In the genomic region with DNA sequence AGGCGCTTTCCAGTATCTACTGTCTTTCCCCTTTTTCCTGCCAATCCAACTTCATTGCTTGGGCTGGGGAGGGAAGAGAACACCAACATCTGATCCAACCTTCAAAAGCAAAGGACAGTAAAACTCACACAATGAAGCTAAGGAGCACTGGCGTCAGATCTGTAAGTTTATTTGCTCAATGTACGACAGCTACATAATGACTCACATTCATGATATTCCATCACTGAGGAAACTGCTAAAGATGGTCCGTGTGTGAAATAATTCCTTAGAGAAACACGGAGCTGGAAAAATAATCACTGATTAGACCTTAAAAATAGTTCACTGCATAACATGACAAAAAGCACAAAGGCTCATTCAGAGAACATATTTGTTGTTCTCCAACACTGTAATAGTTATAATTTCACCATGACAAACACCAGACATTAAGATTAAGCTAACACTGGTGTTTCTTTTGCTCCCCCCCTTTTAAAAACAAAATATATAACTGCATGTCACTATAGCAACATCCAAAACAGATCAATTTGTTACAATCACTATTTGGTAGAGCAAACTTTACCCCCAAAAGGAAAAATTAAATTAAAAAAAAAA, we compare ENCODE assay signal across 17 cellular contexts. TPM values are rescaled to one million over a fixed set of nuclear protein-coding genes. Genes with fewer than 3 reads are reported as not detected.
A peak's percentile ranks its signal among the peaks of the same experiment; 100 is the strongest.
DNase-seq lines count a peak whose midpoint lies in the region; ATAC-seq, FAIRE-seq and TF ChIP-seq lines count a peak whose summit lies in the region.
"Had no signal": no experiment of that assay in that cellular context is flagged by ENCODE, and none has a peak within 500 bp of the region (broad histone marks: within the 10 kb centered on the region; RNA-seq: fewer than 3 reads in every experiment).

No MANE protein-coding gene starts in this region.

- peaks cover 17% of the 10 kb centered on the region for H3F3A ChIP-seq in Loucy (ENCODE audit: low read depth)

- H3K9ac ChIP-seq in Loucy (ENCODE audit: low read depth, low read length, poor library complexity, severe bottlenecking) (peak overlapping the region; percentile 21), mesenchymal stem cell (ENCODE audit: low read length) (peak overlapping the region; percentile 28)

- peak overlapping the region; percentile 68 for H3K4me2 ChIP-seq in Loucy (ENCODE audit: low read depth, low read length, poor library complexity, severe bottlenecking)
- no peak overlapping the region for H3K4me2 ChIP-seq in mesenchymal stem cell (ENCODE audit: low read length, poor library complexity, severe bottlenecking)

- H2AK5ac ChIP-seq in mesenchymal stem cell (ENCODE audit: low read length, severe bottlenecking): no peak overlapping the region

- no peaks in the 10 kb centered on the region for H3K27me3 Mint-ChIP-seq in activated CD8-positive, alpha-beta T cell treated with anti-CD3 and anti-CD28 coated beads, Interleukin-2, amount 10 ng/mL, durations not matched to agents 7 days and 5 days (ENCODE audit: low read depth)
- H3K27me3 Mint-ChIP-seq: central memory CD8-positive, alpha-beta T cell; stimulated activated naive CD8-positive, alpha-beta T cell treated with anti-CD3 and anti-CD28 coated beads, Interleukin-15, Interleukin-2, amounts not matched to agents 100 ng/mL and 50 ng/mL, for 24 hours had no signal

- CTCF ChIA-PET in activated CD8-positive, alpha-beta T cell treated with anti-CD3 and anti-CD28 coated beads, Interleukin-2, amount 10 ng/mL, durations not matched to agents 7 days and 5 days (lab: Charles Lee): interaction anchor here (0.7 to 3.1 kb wide), 5 partner anchors 8 to 822 kb away, joined by 3 to 14 read pairs (median 6); no protein-coding TSS in a partner anchor

- H3K27ac Mint-ChIP-seq in activated CD8-positive, alpha-beta T cell treated with anti-CD3 and anti-CD28 coated beads, Interleukin-2, amount 10 ng/mL, durations not matched to agents 7 days and 5 days: no peak overlapping the region
- H3K27ac Mint-ChIP-seq: H9; stimulated activated naive CD8-positive, alpha-beta T cell treated with anti-CD3 and anti-CD28 coated beads, Interleukin-15, Interleukin-2, amounts not matched to agents 100 ng/mL and 50 ng/mL, for 24 hours had no signal

- peaks cover 26% of the 10 kb centered on the region for H3K4me1 ChIP-seq in ACC112 (ENCODE audit: control insufficient read depth, insufficient read depth, low read length, unreplicated experiment)
- H3K4me1 ChIP-seq in Loucy (ENCODE audit: insufficient read depth, low read length, poor library complexity, severe bottlenecking): peaks cover 27% of the 10 kb centered on the region
- peaks cover 2% of the 10 kb centered on the region for H3K4me1 ChIP-seq in mesenchymal stem cell (ENCODE audit: control insufficient read depth, insufficient read depth, low read depth, low read length)
- peaks cover 0 to 54% (median 18%) of the 10 kb centered on the region in 6 donors for H3K4me1 ChIP-seq in spleen

- H3K4ac ChIP-seq in mesenchymal stem cell (ENCODE audit: low read depth in 1 of 2, low read length in 2 of 2): no peak overlapping the region

- peaks cover 54% of the 10 kb centered on the region for H3K36me3 Mint-ChIP-seq in activated CD8-positive, alpha-beta T cell treated with anti-CD3 and anti-CD28 coated beads, Interleukin-2, amount 10 ng/mL, durations not matched to agents 7 days and 5 days (ENCODE audit: low read depth)

- H3K9me3 Mint-ChIP-seq in activated CD8-positive, alpha-beta T cell treated with anti-CD3 and anti-CD28 coated beads, Interleukin-2, amount 10 ng/mL, durations not matched to agents 7 days and 5 days (ENCODE audit: insufficient read depth): no peaks in the 10 kb centered on the region
- H3K9me3 Mint-ChIP-seq: central memory CD8-positive, alpha-beta T cell; H9; neural crest cell; stimulated activated naive CD8-positive, alpha-beta T cell treated with anti-CD3 and anti-CD28 coated beads, Interleukin-15, Interleukin-2, amounts not matched to agents 100 ng/mL and 50 ng/mL, for 24 hours had no signal

- no peak overlapping the region for H4K8ac ChIP-seq in mesenchymal stem cell (ENCODE audit: low read length)

- H3K79me1 ChIP-seq in mesenchymal stem cell (replicated peaks; ENCODE audit: low read length, poor library complexity, severe bottlenecking): peaks cover 3% of the 10 kb centered on the region

- H2AFZ ChIP-seq in ACC112 (ENCODE audit: low read length, unreplicated experiment) (no peak overlapping the region), Loucy (ENCODE audit: low read length) (no peak overlapping the region), mesenchymal stem cell (ENCODE audit: low read depth, low read length) (no peak overlapping the region)

- H2BK15ac ChIP-seq in mesenchymal stem cell (ENCODE audit: low read depth, poor library complexity, severe bottlenecking): no peak overlapping the region

- no peak for TF ChIP-seq CTCF in Loucy (conservative IDR thresholded peaks at IDR 0.05; ENCODE audit: low read length)
- no peak for TF ChIP-seq CTCF in bronchial epithelial cell (IDR thresholded peaks at IDR 0.05; ENCODE audit: insufficient read depth, low read length, severe bottlenecking)
- TF ChIP-seq CTCF in spleen (IDR thresholded peaks at IDR 0.05 in 8 of 11, conservative IDR thresholded peaks at IDR 0.05 in 3 of 11): no peak

- no peak overlapping the region for H2BK5ac ChIP-seq in mesenchymal stem cell (ENCODE audit: low read depth, low read length, poor library complexity, severe bottlenecking)

- no peak overlapping the region for H3K18ac ChIP-seq in mesenchymal stem cell (ENCODE audit: low read depth in 1 of 2, low read length in 2 of 2)

- peak overlapping the region; percentile 88 for H3K27ac ChIP-seq in ACC112 (ENCODE audit: low read depth, low read length)
- H3K27ac ChIP-seq in mesenchymal stem cell (ENCODE audit: low read length, poor library complexity, severe bottlenecking): no peak overlapping the region
- no peak overlapping the region for H3K27ac ChIP-seq in spleen
- H3K27ac ChIP-seq: VCaP had no signal

- peaks cover 25% of the 10 kb centered on the region for H3K4me1 Mint-ChIP-seq in activated CD8-positive, alpha-beta T cell treated with anti-CD3 and anti-CD28 coated beads, Interleukin-2, amount 10 ng/mL, durations not matched to agents 7 days and 5 days (ENCODE audit: low read depth)

- peaks cover 60% of the 10 kb centered on the region for H4K20me1 ChIP-seq in Loucy (ENCODE audit: insufficient read depth, low read length, poor library complexity, severe bottlenecking)

- no peak overlapping the region for H3K14ac ChIP-seq in mesenchymal stem cell (ENCODE audit: low read length in 2 of 2)

- 73% methylated on average over 5 of the region's 5 CpGs for WGBS in mesenchymal stem cell
- WGBS in spleen, 5 donors: 84 to 95% (median 89%) methylated on average over 5 of the region's 5 CpGs

- H3K9me3 ChIP-seq in Loucy (ENCODE audit: insufficient read depth, low read depth, low read length) (no peaks in the 10 kb centered on the region), mesenchymal stem cell (ENCODE audit: control insufficient read depth, low read length) (no peaks in the 10 kb centered on the region), spleen (no peaks in the 10 kb centered on the region)

- H2BK120ac ChIP-seq in mesenchymal stem cell (ENCODE audit: low read depth, low read length): no peak overlapping the region

- FAIRE-seq in bronchial epithelial cell (lab: Jason Lieb, UNC): no peak

- no peak for ATAC-seq in activated CD8-positive, alpha-beta T cell treated with anti-CD3 and anti-CD28 coated beads, Interleukin-2, amount 10 ng/mL, durations not matched to agents 7 days and 5 days

- POLR2A ChIA-PET in activated CD8-positive, alpha-beta T cell treated with anti-CD3 and anti-CD28 coated beads, Interleukin-2, amount 10 ng/mL, durations not matched to agents 7 days and 5 days (lab: Charles Lee): interaction anchor here (3.0 kb wide), 1 partner anchor 9 kb away, joined by 23 read pairs; no protein-coding TSS in a partner anchor

- H3K4me3 Mint-ChIP-seq in activated CD8-positive, alpha-beta T cell treated with anti-CD3 and anti-CD28 coated beads, Interleukin-2, amount 10 ng/mL, durations not matched to agents 7 days and 5 days: no peak overlapping the region
- H3K4me3 Mint-ChIP-seq: central memory CD8-positive, alpha-beta T cell; H9; neural crest cell; stimulated activated naive CD8-positive, alpha-beta T cell treated with anti-CD3 and anti-CD28 coated beads, Interleukin-15, Interleukin-2, amounts not matched to agents 100 ng/mL and 50 ng/mL, for 24 hours had no signal

- H3K27me3 ChIP-seq in ACC112 (ENCODE audit: insufficient read depth, low read length) (no peaks in the 10 kb centered on the region), Loucy (ENCODE audit: insufficient read depth, low read length, poor library complexity, severe bottlenecking) (no peaks in the 10 kb centered on the region), bronchial epithelial cell (ENCODE audit: control insufficient read depth, insufficient read depth, low read length) (no peaks in the 10 kb centered on the region), mesenchymal stem cell (ENCODE audit: control insufficient read depth in 1 of 2, insufficient read depth in 1 of 2, low read length in 2 of 2) (no peaks in the 10 kb centered on the region), spleen (replicated peaks in 1 of 7) (no peaks in the 10 kb centered on the region)

- no peaks in the 10 kb centered on the region for H3K9me2 ChIP-seq in Loucy (replicated peaks; ENCODE audit: low read depth, low read length)

- H3K4me3 ChIP-seq in ACC112 (ENCODE audit: low read depth, low read length) (no peak overlapping the region), Loucy (ENCODE audit: low read length, poor library complexity, severe bottlenecking) (peak overlapping the region; percentile 39), bronchial epithelial cell (ENCODE audit: low read depth, low read length) (no peak overlapping the region), mesenchymal stem cell (ENCODE audit: insufficient read depth in 1 of 2, low read depth in 1 of 2, low read length in 2 of 2) (no peak overlapping the region), spleen (no peak overlapping the region)
- H3K4me3 ChIP-seq: lung had no signal

- peak; percentile 28 for DNase-seq in bronchial epithelial cell (ENCODE audit: low read depth)
- peak; percentile 61 for DNase-seq in mesenchymal stem cell
- DNase-seq in GM19240 (ENCODE audit: insufficient read length, low spot score): no peak
- DNase-seq in spleen: no peak
- no peak for DNase-seq in retina
- DNase-seq in activated CD8-positive, alpha-beta T cell treated with anti-CD3 and anti-CD28 coated beads, Interleukin-2, amount 10 ng/mL, durations not matched to agents 7 days and 5 days: no peak
- DNase-seq: DMS 273 treated with DMSO at 0.1 percent for 48 hours, H9, NCI-H1436, NCI-H345 had no signal

- intact Hi-C loops in spleen (cut with DNase I; ENCODE audit: low total_unique reads): no loop called here

- H4K91ac ChIP-seq in mesenchymal stem cell (ENCODE audit: low read length): no peak overlapping the region

- H3K79me2 ChIP-seq in ACC112 (ENCODE audit: control insufficient read depth, insufficient read depth, low read length, unreplicated experiment) (peaks cover 62% of the 10 kb centered on the region), Loucy (ENCODE audit: insufficient read depth, low read length) (peaks cover 66% of the 10 kb centered on the region)

- H2BK12ac ChIP-seq in mesenchymal stem cell (ENCODE audit: low read length in 2 of 2): no peak overlapping the region

- TF ChIP-seq POLR2A in spleen (IDR thresholded peaks at IDR 0.05): no peak

- no peak overlapping the region for H3K23ac ChIP-seq in mesenchymal stem cell (ENCODE audit: low read length in 2 of 2)

- H3K36me3 ChIP-seq in ACC112 (ENCODE audit: insufficient read depth, low read length) (peaks cover 19% of the 10 kb centered on the region), Loucy (ENCODE audit: insufficient read depth, low read length) (peaks cover 66% of the 10 kb centered on the region), bronchial epithelial cell (ENCODE audit: control insufficient read depth, insufficient read depth, low read length) (peaks cover 15% of the 10 kb centered on the region), mesenchymal stem cell (ENCODE audit: control insufficient read depth in 1 of 2, insufficient read depth in 2 of 2, low read depth in 1 of 2, low read length in 2 of 2) (peaks cover 42 to 79% of the 10 kb centered on the region in 2 experiments), spleen (peaks cover 0 to 92% (median 28%) of the 10 kb centered on the region in 6 donors)

RNA-seq across cellular contexts. Expression of a gene that starts 24.3 kb away (rescaled TPM):
- total RNA-seq in bronchial epithelial cell (36.1 and 164 TPM in 2 replicates), spleen (100 to 1,000 TPM in 5 of 7 donors, 10 to 100 TPM in 2; 56.5 to 227 (median 131) TPM)
- 794 TPM for polyA plus RNA-seq in mesenchymal stem cell (2013, experiment 1 of 2)
- polyA plus RNA-seq in mesenchymal stem cell (2013, experiment 2 of 2): 815 TPM
- polyA plus RNA-seq in spleen: 100 to 1,000 TPM in 2 of 3 donors, 10 to 100 TPM in 1; 70.1 to 216 (median 214) TPM
- total RNA-seq in activated CD8-positive, alpha-beta T cell treated with anti-CD3 and anti-CD28 coated beads, Interleukin-2, amount 10 ng/mL, durations not matched to agents 7 days and 5 days: 10 to 100 TPM; 37.2 to 40.4 TPM

RNA-seq across cellular contexts. Expression of a gene that starts 32.1 kb away (rescaled TPM):
- total RNA-seq in bronchial epithelial cell (112 and 142 TPM in 2 replicates), spleen (100 to 1,000 TPM in 1 of 7 donors, 10 to 100 TPM in 6; 60.6 to 108 (median 80.5) TPM)
- 106 TPM for polyA plus RNA-seq in mesenchymal stem cell (2013, experiment 1 of 2)
- 107 TPM for polyA plus RNA-seq in mesenchymal stem cell (2013, experiment 2 of 2)
- 10 to 100 TPM; 19.7 to 35.6 (median 26.2) TPM for polyA plus RNA-seq in spleen
- total RNA-seq in activated CD8-positive, alpha-beta T cell treated with anti-CD3 and anti-CD28 coated beads, Interleukin-2, amount 10 ng/mL, durations not matched to agents 7 days and 5 days: 10 to 100 TPM; 77.9 to 79.3 TPM

Comparison
In these comparisons a context has a peak if more than half of its experiments do, and no peak if none do; other contexts are left out.
1. DNase-seq: peak in bronchial epithelial cell (single experiment) and mesenchymal stem cell (single experiment); none in GM19240 (single experiment), spleen (single experiment), retina (single experiment) and activated CD8-positive, alpha-beta T cell treated with anti-CD3 and anti-CD28 coated beads, Interleukin-2, amount 10 ng/mL, durations not matched to agents 7 days and 5 days (single experiment).